In the genomic region with DNA sequence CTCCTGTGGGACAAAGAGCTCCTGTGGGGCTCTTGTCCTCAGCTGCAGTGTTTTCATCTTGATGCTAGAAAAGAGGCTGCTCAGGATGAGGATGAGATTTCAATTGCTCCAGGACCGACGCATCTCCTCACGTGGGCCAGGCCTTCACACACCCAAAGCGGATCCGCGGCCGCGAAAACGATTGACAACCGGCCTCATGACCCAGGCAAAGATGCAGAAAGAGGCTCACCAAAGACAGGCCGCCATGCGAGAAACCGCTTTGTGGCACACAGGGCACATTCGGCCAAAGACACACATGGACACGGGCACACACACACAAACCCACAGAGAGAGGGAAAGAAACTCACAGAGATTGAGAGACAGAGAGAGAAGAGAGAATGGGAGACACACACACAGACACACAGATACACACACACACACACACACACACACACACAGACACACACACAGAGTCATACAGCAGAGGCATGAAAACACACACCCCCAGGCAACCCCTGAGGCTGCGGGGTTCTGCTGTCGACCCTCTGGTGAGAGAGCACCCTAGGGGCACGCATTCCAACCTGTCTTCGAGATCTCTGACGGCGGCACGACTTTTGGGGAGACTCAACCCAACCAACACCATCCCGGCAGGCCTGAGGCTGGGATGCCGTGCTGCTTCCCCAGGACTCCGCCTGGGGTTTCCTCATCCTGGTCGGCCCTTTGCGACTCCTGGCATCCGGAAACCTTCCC, we compare ENCODE assay signal across 8 cellular contexts.
A peak's percentile ranks its signal among the peaks of the same experiment; 100 is the strongest.
DNase-seq lines count a peak whose midpoint lies in the region; ATAC-seq and TF ChIP-seq lines count a peak whose summit lies in the region.

No MANE protein-coding gene starts in this region.

- intact Hi-C loops in CD4-positive, alpha-beta memory T cell (cut with micrococcal nuclease): loop anchor here (1.0 to 5.0 kb wide), 3 partner anchors 11 to 473 kb away; a partner anchor contains a TSS
- intact Hi-C loops in PC-9 (cut with micrococcal nuclease; ENCODE audit: unreplicated experiment): no loop called here

- H3K27me3 ChIP-seq in CD4-positive, alpha-beta memory T cell (ENCODE audit: insufficient read depth, low read length): peaks cover 9% of the 10 kb centered on the region
- H3K27me3 ChIP-seq in PC-9 (ENCODE audit: insufficient read depth, low read depth) (no peaks in the 10 kb centered on the region; the same call in 1 of the 2 replicates), parathyroid adenoma (ENCODE audit: control insufficient read depth, insufficient read depth, low read length) (no peaks in the 10 kb centered on the region)

- H3K79me2 ChIP-seq in PC-9 (ENCODE audit: low read depth): no peaks in the 10 kb centered on the region
- no peaks in the 10 kb centered on the region for H3K79me2 ChIP-seq in parathyroid adenoma

- TF ChIP-seq CTCF in PC-9 (conservative IDR thresholded peaks at IDR 0.05): no peak
- no peak for TF ChIP-seq CTCF in epithelial cell of esophagus (IDR thresholded peaks at IDR 0.05; ENCODE audit: insufficient read depth, low read depth, low read length, missing control alignments)
- TF ChIP-seq CTCF in parathyroid adenoma (IDR thresholded peaks at IDR 0.05): no peak

- peak overlapping the region; percentile 25 to 86 (median 64) for H3K4me3 Mint-ChIP-seq in CD4-positive, alpha-beta memory T cell

- no TSS peak for BruUV-seq in PC-9 (replicated peaks; lab: Mats Ljungman, UMichigan)

- ATAC-seq in HG03025 (IDR thresholded peaks at IDR 0.05; ENCODE audit: low FRiP score, unreplicated experiment): no peak

- no peaks in the 10 kb centered on the region for H3K9me2 ChIP-seq in PC-9 (ENCODE audit: insufficient read depth)

- no peaks in the 10 kb centered on the region for H3K36me3 ChIP-seq in CD4-positive, alpha-beta memory T cell (ENCODE audit: insufficient read depth, low read length)
- no peaks in the 10 kb centered on the region for H3K36me3 ChIP-seq in PC-9 (ENCODE audit: low read depth)
- H3K36me3 ChIP-seq in parathyroid adenoma (ENCODE audit: control insufficient read depth, insufficient read depth, low read length): no peaks in the 10 kb centered on the region

- H3K9ac ChIP-seq in parathyroid adenoma: no peak overlapping the region

- POLR2A ChIA-PET in CD4-positive, alpha-beta memory T cell (lab: Charles Lee; ENCODE audit: partially characterized antibody): no interaction called here
- POLR2A ChIA-PET in PC-9 (lab: Charles Lee; ENCODE audit: unreplicated experiment): no interaction called here

- H3K9me3 Mint-ChIP-seq in CD4-positive, alpha-beta memory T cell: peaks cover 0 to 9% (median 0%) of the 10 kb centered on the region in 8 donors

- peak overlapping the region in 3 of 7 donors; percentile 46 to 71 (median 52) for H3K27ac Mint-ChIP-seq in CD4-positive, alpha-beta memory T cell

- H3K27me3 Mint-ChIP-seq in CD4-positive, alpha-beta memory T cell: peaks cover 44 to 52% of the 10 kb centered on the region in 2 donors

- peaks cover 43% of the 10 kb centered on the region for H3K4me1 ChIP-seq in CD4-positive, alpha-beta memory T cell (ENCODE audit: insufficient read depth, low read length)
- H3K4me1 ChIP-seq in PC-9 (replicated peaks; ENCODE audit: insufficient read depth): peaks cover 10% of the 10 kb centered on the region; the same call in 1 of the 2 replicates
- peaks cover 13% of the 10 kb centered on the region for H3K4me1 ChIP-seq in parathyroid adenoma

- H3K4me3 ChIP-seq in CD4-positive, alpha-beta memory T cell (ENCODE audit: low read length in 2 of 2): peak overlapping the region in 1 of 2 donors; percentile 24
- H3K4me3 ChIP-seq in PC-9 (peak overlapping the region; percentile 55; the same call in 1 of the 2 replicates), epithelial cell of esophagus (ENCODE audit: low read length) (peak overlapping the region; percentile 30), parathyroid adenoma (ENCODE audit: low read depth, low read length) (peak overlapping the region; percentile 52)

- H3K36me3 Mint-ChIP-seq in CD4-positive, alpha-beta memory T cell: no peaks in the 10 kb centered on the region

- H3K4me1 Mint-ChIP-seq in CD4-positive, alpha-beta memory T cell: peaks cover 23 to 66% (median 45%) of the 10 kb centered on the region in 4 donors

- no peaks in the 10 kb centered on the region for H3F3A ChIP-seq in PC-9 (ENCODE audit: insufficient read depth, low read depth)

- H2AFZ ChIP-seq in PC-9: peak overlapping the region; percentile 78; the same call in 1 of the 2 replicates
- peak overlapping the region; percentile 92 for H2AFZ ChIP-seq in parathyroid adenoma

- H3K27ac ChIP-seq in CD4-positive, alpha-beta memory T cell (ENCODE audit: low read depth, low read length): no peak overlapping the region
- no peak overlapping the region for H3K27ac ChIP-seq in PC-9
- H3K27ac ChIP-seq in parathyroid adenoma: no peak overlapping the region

- DNase-seq in CD4-positive, alpha-beta memory T cell: no peak
- DNase-seq in PC-9 (no peak), epithelial cell of esophagus (ENCODE audit: low read depth) (no peak), OCI-M1 (lab: John Stamatoyannopoulos, UW) (no peak), HK-2 (ENCODE audit: unreplicated experiment) (no peak), HuH-7 (ENCODE audit: low spot score) (no peak)

- H3K4me2 ChIP-seq in PC-9 (peak overlapping the region; percentile 84), parathyroid adenoma (ENCODE audit: low read length) (peak overlapping the region; percentile 75)

- CTCF ChIA-PET in CD4-positive, alpha-beta memory T cell (lab: Charles Lee; ENCODE audit: partially characterized antibody): no interaction called here
- CTCF ChIA-PET in PC-9 (lab: Charles Lee): no interaction called here

- no peaks in the 10 kb centered on the region for H4K20me1 ChIP-seq in PC-9 (ENCODE audit: insufficient read depth)

- H3K9me3 ChIP-seq in CD4-positive, alpha-beta memory T cell (ENCODE audit: control insufficient read depth in 1 of 2, low read length in 2 of 2): no peaks in the 10 kb centered on the region
- no peaks in the 10 kb centered on the region for H3K9me3 ChIP-seq in PC-9 (ENCODE audit: insufficient read depth, low read depth)
- H3K9me3 ChIP-seq in parathyroid adenoma (ENCODE audit: control insufficient read depth, low read length): no peaks in the 10 kb centered on the region
